ENCODE assay signal across 16 cellular contexts in genomic region chr9:128142061-128142460, GRCh38. TPM values are rescaled to one million over a fixed set of nuclear protein-coding genes. Genes with fewer than 3 reads are reported as not detected.
DNase-seq lines count a peak whose midpoint lies in the region; ATAC-seq and TF ChIP-seq lines count a peak whose summit lies in the region.
"Had no signal": no experiment of that assay in that cellular context is flagged by ENCODE, and none has a peak within 500 bp of the region (broad histone marks: within the 10 kb centered on the region; RNA-seq: fewer than 3 reads in every experiment).

No MANE protein-coding gene starts in this region.

- peak overlapping the region; percentile 85 for H3K27ac Mint-ChIP-seq in activated CD4-positive, alpha-beta T cell treated with anti-CD3 and anti-CD28 coated beads, Interleukin-2, amount 10 ng/mL, durations not matched to agents 7 days and 5 days
- peak overlapping the region; percentile 93 for H3K27ac Mint-ChIP-seq in activated naive CD8-positive, alpha-beta T cell treated with anti-CD3 and anti-CD28 coated beads, Interleukin-2, amount 10 ng/mL, durations not matched to agents 7 days and 5 days
- H3K27ac Mint-ChIP-seq in naive thymus-derived CD8-positive, alpha-beta T cell, result peak overlapping the region in 6 of 10 donors; percentile 6 to 91 (median 76)

- H3K9me2 ChIP-seq in OCI-LY7 (ENCODE audit: insufficient read depth, low read length), result no peaks in the 10 kb centered on the region

- no peak for TF ChIP-seq CTCF in OCI-LY7 (conservative IDR thresholded peaks at IDR 0.05; ENCODE audit: low read length)

- ATAC-seq in activated naive CD8-positive, alpha-beta T cell treated with anti-CD3 and anti-CD28 coated beads, Interleukin-2, amount 10 ng/mL, durations not matched to agents 7 days and 5 days (ENCODE audit: low read depth), result peak; percentile 100
- peak; percentile 41 to 77 for ATAC-seq in naive thymus-derived CD8-positive, alpha-beta T cell
- ATAC-seq in HG02870 (IDR thresholded peaks at IDR 0.05; ENCODE audit: unreplicated experiment), result no peak
- ATAC-seq: activated CD4-positive, CD25-positive, alpha-beta regulatory T cell treated with anti-CD3 and anti-CD28 coated beads, Interleukin-2, amount 50 U/mL, for 24 hours; stimulated activated naive CD8-positive, alpha-beta T cell treated with anti-CD3 and anti-CD28 coated beads, Interleukin-15, Interleukin-2, amounts not matched to agents 100 U/mL and 50 U/mL, for 24 hours; upper lobe of right lung had no signal

- no peak overlapping the region for H3K4me3 Mint-ChIP-seq in activated CD4-positive, alpha-beta T cell treated with anti-CD3 and anti-CD28 coated beads, Interleukin-2, amount 10 ng/mL, durations not matched to agents 7 days and 5 days
- H3K4me3 Mint-ChIP-seq in activated naive CD8-positive, alpha-beta T cell treated with anti-CD3 and anti-CD28 coated beads, Interleukin-2, amount 10 ng/mL, durations not matched to agents 7 days and 5 days, result peak overlapping the region; percentile 77
- peak overlapping the region in 5 of 10 donors; percentile 13 to 59 (median 33) for H3K4me3 Mint-ChIP-seq in naive thymus-derived CD8-positive, alpha-beta T cell

- H2AFZ ChIP-seq in OCI-LY7 (ENCODE audit: low read length), result no peak overlapping the region

- H3K4me2 ChIP-seq in OCI-LY7 (ENCODE audit: low read length), result no peak overlapping the region

- peak overlapping the region; percentile 5; the same call in 1 of the 2 replicates for H3K4me3 ChIP-seq in Jurkat, Clone E6-1 (ENCODE audit: low read length)
- H3K4me3 ChIP-seq in OCI-LY7 (ENCODE audit: low read depth, low read length, poor library complexity, severe bottlenecking), result no peak overlapping the region
- H3K4me3 ChIP-seq: esophagus muscularis mucosa, upper lobe of right lung had no signal

- no peaks in the 10 kb centered on the region for H3K36me3 Mint-ChIP-seq in activated CD4-positive, alpha-beta T cell treated with anti-CD3 and anti-CD28 coated beads, Interleukin-2, amount 10 ng/mL, durations not matched to agents 7 days and 5 days (ENCODE audit: low read depth)
- H3K36me3 Mint-ChIP-seq in activated naive CD8-positive, alpha-beta T cell treated with anti-CD3 and anti-CD28 coated beads, Interleukin-2, amount 10 ng/mL, durations not matched to agents 7 days and 5 days, result peaks cover 2% of the 10 kb centered on the region
- no peaks in the 10 kb centered on the region for H3K36me3 Mint-ChIP-seq in naive thymus-derived CD8-positive, alpha-beta T cell

- peaks cover 19% of the 10 kb centered on the region for H3K4me1 Mint-ChIP-seq in activated CD4-positive, alpha-beta T cell treated with anti-CD3 and anti-CD28 coated beads, Interleukin-2, amount 10 ng/mL, durations not matched to agents 7 days and 5 days
- H3K4me1 Mint-ChIP-seq in activated naive CD8-positive, alpha-beta T cell treated with anti-CD3 and anti-CD28 coated beads, Interleukin-2, amount 10 ng/mL, durations not matched to agents 7 days and 5 days, result peaks cover 9% of the 10 kb centered on the region
- peaks cover 9 to 12% (median 11%) of the 10 kb centered on the region in 4 donors for H3K4me1 Mint-ChIP-seq in naive thymus-derived CD8-positive, alpha-beta T cell

- no peaks in the 10 kb centered on the region for H4K20me1 ChIP-seq in OCI-LY7 (ENCODE audit: insufficient read depth, low read length)

- BruUV-seq in OCI-LY7 (replicated peaks; lab: Mats Ljungman, UMichigan), result no TSS peak

- intact Hi-C loops in OCI-LY7 (cut with micrococcal nuclease; ENCODE audit: unreplicated experiment), result no loop called here

- H3K4me1 ChIP-seq in OCI-LY7 (ENCODE audit: insufficient read depth, low read length, poor library complexity, severe bottlenecking), result no peaks in the 10 kb centered on the region
- H3K4me1 ChIP-seq: esophagus muscularis mucosa, upper lobe of right lung had no signal

- H3K9me3 ChIP-seq in OCI-LY7 (ENCODE audit: low read length), result no peaks in the 10 kb centered on the region
- H3K9me3 ChIP-seq: esophagus muscularis mucosa, upper lobe of right lung had no signal

- DNase-seq in activated CD4-positive, alpha-beta T cell treated with anti-CD3 and anti-CD28 coated beads, Interleukin-2, amount 10 ng/mL, durations not matched to agents 7 days and 5 days, result peak; percentile 66
- DNase-seq in activated CD4-positive, alpha-beta T cell treated with anti-CD3 and anti-CD28 coated beads, Interleukin-2, amount 50 U/mL, for 4 hours, result no peak
- peak; percentile 70 for DNase-seq in Jurkat, Clone E6-1 (ENCODE audit: low read depth, low spot score)
- no peak for DNase-seq in activated naive CD8-positive, alpha-beta T cell treated with anti-CD3 and anti-CD28 coated beads, Interleukin-2, amount 10 ng/mL, durations not matched to agents 7 days and 5 days
- DNase-seq in naive thymus-derived CD8-positive, alpha-beta T cell, result peak in 1 of 10 donors; percentile 31
- DNase-seq in SW 1271 (lab: John Stamatoyannopoulos, UW) (no peak), OCI-LY7 (ENCODE audit: low spot score) (no peak)
- DNase-seq: MV-4-11; NCI-H2029; NCI-H524 treated with DMSO at 0.1 percent for 48 hours; stimulated activated naive CD8-positive, alpha-beta T cell treated with anti-CD3 and anti-CD28 coated beads, Interleukin-15, Interleukin-2, amounts not matched to agents 100 U/mL and 50 U/mL, for 24 hours; upper lobe of right lung had no signal

- H3K27ac ChIP-seq in OCI-LY7 (ENCODE audit: low read depth, low read length, poor library complexity, severe bottlenecking), result no peak overlapping the region
- H3K27ac ChIP-seq: esophagus muscularis mucosa, upper lobe of right lung had no signal

- CTCF ChIA-PET in activated CD4-positive, alpha-beta T cell treated with anti-CD3 and anti-CD28 coated beads, Interleukin-2, amount 10 ng/mL, durations not matched to agents 7 days and 5 days (lab: Charles Lee), result no interaction called here
- CTCF ChIA-PET in OCI-LY7 (lab: Charles Lee; ENCODE audit: unreplicated experiment), result interaction anchor here (1.1 kb wide), 1 partner anchor 16 kb away, joined by 3 read pairs; no protein-coding TSS in a partner anchor

- no peaks in the 10 kb centered on the region for H3K9me3 Mint-ChIP-seq in activated CD4-positive, alpha-beta T cell treated with anti-CD3 and anti-CD28 coated beads, Interleukin-2, amount 10 ng/mL, durations not matched to agents 7 days and 5 days
- H3K9me3 Mint-ChIP-seq in activated naive CD8-positive, alpha-beta T cell treated with anti-CD3 and anti-CD28 coated beads, Interleukin-2, amount 10 ng/mL, durations not matched to agents 7 days and 5 days, result peaks cover 1% of the 10 kb centered on the region
- H3K9me3 Mint-ChIP-seq in naive thymus-derived CD8-positive, alpha-beta T cell, result no peaks in the 10 kb centered on the region

- no peaks in the 10 kb centered on the region for H3K27me3 Mint-ChIP-seq in activated CD4-positive, alpha-beta T cell treated with anti-CD3 and anti-CD28 coated beads, Interleukin-2, amount 10 ng/mL, durations not matched to agents 7 days and 5 days
- no peaks in the 10 kb centered on the region for H3K27me3 Mint-ChIP-seq in activated naive CD8-positive, alpha-beta T cell treated with anti-CD3 and anti-CD28 coated beads, Interleukin-2, amount 10 ng/mL, durations not matched to agents 7 days and 5 days
- no peaks in the 10 kb centered on the region for H3K27me3 Mint-ChIP-seq in naive thymus-derived CD8-positive, alpha-beta T cell

- POLR2A ChIA-PET in activated CD4-positive, alpha-beta T cell treated with anti-CD3 and anti-CD28 coated beads, Interleukin-2, amount 10 ng/mL, durations not matched to agents 7 days and 5 days (lab: Charles Lee), result no interaction called here
- POLR2A ChIA-PET in activated naive CD8-positive, alpha-beta T cell treated with anti-CD3 and anti-CD28 coated beads, Interleukin-2, amount 10 ng/mL, durations not matched to agents 7 days and 5 days (lab: Charles Lee), result interaction anchor here (0.7 to 2.2 kb wide), 5 partner anchors 14 to 1462 kb away, joined by 3 to 7 read pairs (median 4); partner anchors contain the start of genes BBLN and PTGES2
- POLR2A ChIA-PET in naive thymus-derived CD8-positive, alpha-beta T cell (lab: Charles Lee), result interaction anchor here (0.6 to 1.3 kb wide), 2 partner anchors 19 to 20 kb away, joined by 3 read pairs; no protein-coding TSS in a partner anchor
- POLR2A ChIA-PET in OCI-LY7 (lab: Charles Lee), result interaction anchor here (0.5 to 0.9 kb wide), 4 partner anchors 18 to 299 kb away, joined by 3 to 5 read pairs (median 4); partner anchors contain the start of gene BBLN

- no peaks in the 10 kb centered on the region for H3K36me3 ChIP-seq in OCI-LY7 (ENCODE audit: insufficient read depth, low read length)
- H3K36me3 ChIP-seq: esophagus muscularis mucosa, upper lobe of right lung had no signal

- no peaks in the 10 kb centered on the region for H3K79me2 ChIP-seq in OCI-LY7 (ENCODE audit: insufficient read depth, low read depth, low read length)

RNA-seq across cellular contexts. Expression of gene LCN2, which starts 7.2 kb away (rescaled TPM):
- total RNA-seq in activated CD4-positive, alpha-beta T cell treated with anti-CD3 and anti-CD28 coated beads, Interleukin-2, amount 10 ng/mL, durations not matched to agents 7 days and 5 days, result not detected
- polyA plus RNA-seq in Jurkat, Clone E6-1 (2012; ENCODE audit: insufficient read depth, insufficient read length), result not detected
- not detected for total RNA-seq in activated naive CD8-positive, alpha-beta T cell treated with anti-CD3 and anti-CD28 coated beads, Interleukin-2, amount 10 ng/mL, durations not matched to agents 7 days and 5 days
- total RNA-seq in naive thymus-derived CD8-positive, alpha-beta T cell, result not detected
- not detected for polyA plus RNA-seq in naive thymus-derived CD8-positive, alpha-beta T cell
- total RNA-seq in OCI-LY7 (2014; rRNA removed; shearing (Covaris generic)), result not detected in 2 replicates
- not detected in 2 replicates for total RNA-seq in OCI-LY7 (2022)
- total RNA-seq: dermis microvascular lymphatic vessel endothelial cell had no signal

RNA-seq across cellular contexts. Expression of gene PTGES2, which starts 14.5 kb away (rescaled TPM):
- total RNA-seq in activated CD4-positive, alpha-beta T cell treated with anti-CD3 and anti-CD28 coated beads, Interleukin-2, amount 10 ng/mL, durations not matched to agents 7 days and 5 days, result 10 to 100 TPM; 57.2 to 59.9 TPM
- polyA plus RNA-seq in Jurkat, Clone E6-1 (2012; ENCODE audit: insufficient read depth, insufficient read length), result 89.3 TPM
- 10 to 100 TPM; 51.8 to 53.2 TPM for total RNA-seq in activated naive CD8-positive, alpha-beta T cell treated with anti-CD3 and anti-CD28 coated beads, Interleukin-2, amount 10 ng/mL, durations not matched to agents 7 days and 5 days
- 10 to 100 TPM; 69.2 to 75.6 TPM for total RNA-seq in naive thymus-derived CD8-positive, alpha-beta T cell
- 10 to 100 TPM; 28.9 to 49.8 (median 33.3) TPM for polyA plus RNA-seq in naive thymus-derived CD8-positive, alpha-beta T cell
- total RNA-seq in OCI-LY7 (2014; rRNA removed; shearing (Covaris generic)), result 67.4 and 68.1 TPM in 2 replicates
- 59.2 and 76.3 TPM in 2 replicates for total RNA-seq in OCI-LY7 (2022)

RNA-seq across cellular contexts. Expression of gene BBLN, which starts 18.0 kb away (rescaled TPM):
- total RNA-seq in activated CD4-positive, alpha-beta T cell treated with anti-CD3 and anti-CD28 coated beads, Interleukin-2, amount 10 ng/mL, durations not matched to agents 7 days and 5 days, result 10 to 100 TPM; 92.5 to 94.2 TPM
- 118 TPM for polyA plus RNA-seq in Jurkat, Clone E6-1 (2012; ENCODE audit: insufficient read depth, insufficient read length)
- 10 to 100 TPM; 77.6 to 90.9 TPM for total RNA-seq in activated naive CD8-positive, alpha-beta T cell treated with anti-CD3 and anti-CD28 coated beads, Interleukin-2, amount 10 ng/mL, durations not matched to agents 7 days and 5 days
- total RNA-seq in naive thymus-derived CD8-positive, alpha-beta T cell, result 10 to 100 TPM; 47.7 to 48.2 TPM
- 100 to 1,000 TPM; 116 to 122 (median 121) TPM for polyA plus RNA-seq in naive thymus-derived CD8-positive, alpha-beta T cell
- total RNA-seq in OCI-LY7 (2014; rRNA removed; shearing (Covaris generic)), result 82.0 and 104 TPM in 2 replicates
- total RNA-seq in OCI-LY7 (2022), result 66.9 and 67.5 TPM in 2 replicates

RNA-seq across cellular contexts. Expression of gene CIZ1, which starts 49.3 kb away (rescaled TPM):
- 100 to 1,000 TPM; 128 to 129 TPM for total RNA-seq in activated CD4-positive, alpha-beta T cell treated with anti-CD3 and anti-CD28 coated beads, Interleukin-2, amount 10 ng/mL, durations not matched to agents 7 days and 5 days
- 86.5 TPM for polyA plus RNA-seq in Jurkat, Clone E6-1 (2012; ENCODE audit: insufficient read depth, insufficient read length)
- total RNA-seq in activated naive CD8-positive, alpha-beta T cell treated with anti-CD3 and anti-CD28 coated beads, Interleukin-2, amount 10 ng/mL, durations not matched to agents 7 days and 5 days, result 100 to 1,000 TPM; 149 to 152 TPM
- 100 to 1,000 TPM; 134 to 141 TPM for total RNA-seq in naive thymus-derived CD8-positive, alpha-beta T cell
- 10 to 100 TPM in 2 of 3 donors, 1 to 10 TPM in 1; 7.4 to 39.2 (median 13.2) TPM for polyA plus RNA-seq in naive thymus-derived CD8-positive, alpha-beta T cell
- total RNA-seq in OCI-LY7 (2014; rRNA removed; shearing (Covaris generic)), result 45.4 and 47.7 TPM in 2 replicates
- total RNA-seq in OCI-LY7 (2022), result 121 and 142 TPM in 2 replicates

Comparison
In these comparisons a context has a peak if more than half of its experiments do, and no peak if none do; other contexts are left out.
1. DNase-seq: peak in activated CD4-positive, alpha-beta T cell treated with anti-CD3 and anti-CD28 coated beads, Interleukin-2, amount 10 ng/mL, durations not matched to agents 7 days and 5 days (single experiment) and Jurkat, Clone E6-1 (single experiment); none in activated CD4-positive, alpha-beta T cell treated with anti-CD3 and anti-CD28 coated beads, Interleukin-2, amount 50 U/mL, for 4 hours (0 of 2), activated naive CD8-positive, alpha-beta T cell treated with anti-CD3 and anti-CD28 coated beads, Interleukin-2, amount 10 ng/mL, durations not matched to agents 7 days and 5 days (single experiment), SW 1271 (0 of 2) and OCI-LY7 (single experiment).
2. Peak in every context shown above with its lines, with median percentiles within 50 percentile points of each other: H3K27ac Mint-ChIP-seq.